Comparison of ENCODE assay signal across 8 cellular contexts in genomic region chr19:52601025-52601973, GRCh38. TPM values are rescaled to one million over a fixed set of nuclear protein-coding genes. Genes with fewer than 3 reads are reported as not detected.
DNase-seq lines count a peak whose midpoint lies in the region; ATAC-seq and TF ChIP-seq lines count a peak whose summit lies in the region.

No MANE protein-coding gene starts in this region.

- H3K4me2 ChIP-seq in SU-DHL-6 (ENCODE audit: low read depth, low read length, poor library complexity, severe bottlenecking) = peak overlapping the region; percentile 72

- CTCF ChIA-PET in GM10248 (lab: Yijun Ruan, JAX) = no interaction called here

- no peaks in the 10 kb centered on the region for H3K27me3 Mint-ChIP-seq in activated naive CD8-positive, alpha-beta T cell treated with anti-CD3 and anti-CD28 coated beads, Interleukin-2, amount 50 U/mL, for 24 hours
- no peaks in the 10 kb centered on the region for H3K27me3 Mint-ChIP-seq in type B pancreatic cell

- H3K79me2 ChIP-seq in SU-DHL-6 (ENCODE audit: insufficient read depth, low read length) = peaks cover 47% of the 10 kb centered on the region

- H4K20me1 ChIP-seq in SU-DHL-6 (ENCODE audit: low read depth, low read length) = no peaks in the 10 kb centered on the region

- peaks cover 37% of the 10 kb centered on the region for H3K9me3 Mint-ChIP-seq in activated naive CD8-positive, alpha-beta T cell treated with anti-CD3 and anti-CD28 coated beads, Interleukin-2, amount 50 U/mL, for 24 hours
- H3K9me3 Mint-ChIP-seq in type B pancreatic cell = peaks cover 7% of the 10 kb centered on the region

- peak; percentile 97 for ATAC-seq in activated naive CD8-positive, alpha-beta T cell treated with anti-CD3 and anti-CD28 coated beads, Interleukin-2, amount 50 U/mL, for 24 hours
- peak; percentile 98 to 99 for ATAC-seq in left cardiac atrium

- peak overlapping the region; percentile 47 for H3K4me3 ChIP-seq in HFF-Myc (replicated peaks; ENCODE audit: low read depth, low read length)
- peak overlapping the region; percentile 89 for H3K4me3 ChIP-seq in SU-DHL-6 (ENCODE audit: insufficient read depth, low read length, poor library complexity, severe bottlenecking)

- intact Hi-C loops in left cardiac atrium (cut with DNase I) (no loop called here), posterior cingulate gyrus (cut with DNase I) (no loop called here)

- TF ChIP-seq CTCF in GM10248 (IDR thresholded peaks at IDR 0.05; ENCODE audit: control extremely low read depth, extremely low read depth, low read depth, missing control alignments) = peak; percentile 28
- peak; percentile 14 for TF ChIP-seq CTCF in HFF-Myc (IDR thresholded peaks at IDR 0.05; ENCODE audit: low read depth, low read length, missing control alignments)
- no peak for TF ChIP-seq CTCF in SU-DHL-6 (IDR thresholded peaks at IDR 0.05; ENCODE audit: insufficient read depth, low read length, poor library complexity, severe bottlenecking)
- TF ChIP-seq CTCF in type B pancreatic cell (conservative IDR thresholded peaks at IDR 0.05) = peak; percentile 65

- H3K36me3 Mint-ChIP-seq in activated naive CD8-positive, alpha-beta T cell treated with anti-CD3 and anti-CD28 coated beads, Interleukin-2, amount 50 U/mL, for 24 hours (ENCODE audit: low read depth) = peaks cover 61% of the 10 kb centered on the region
- H3K36me3 Mint-ChIP-seq in type B pancreatic cell = peaks cover 39% of the 10 kb centered on the region

- DNase-seq in GM10248 (ENCODE audit: extremely low spot score) = peak; percentile 93
- peak; percentile 26 for DNase-seq in HFF-Myc (ENCODE audit: extremely low read depth, low read depth)
- DNase-seq in NAMALWA (ENCODE audit: low spot score) = peak; percentile 88
- peak; percentile 95 for DNase-seq in activated naive CD8-positive, alpha-beta T cell treated with anti-CD3 and anti-CD28 coated beads, Interleukin-2, amount 50 U/mL, for 24 hours
- peak; percentile 97 for DNase-seq in left cardiac atrium
- peak; percentile 61 to 97 (median 82) for DNase-seq in posterior cingulate gyrus
- DNase-seq in type B pancreatic cell (ENCODE audit: extremely low spot score, unreplicated experiment) = peak; percentile 96

- POLR2A ChIA-PET in GM10248 (lab: Yijun Ruan, JAX) = no interaction called here

- H3K27ac Mint-ChIP-seq in activated naive CD8-positive, alpha-beta T cell treated with anti-CD3 and anti-CD28 coated beads, Interleukin-2, amount 50 U/mL, for 24 hours = peak overlapping the region; percentile 69
- peak overlapping the region; percentile 82 for H3K27ac Mint-ChIP-seq in type B pancreatic cell

- H3K9me2 ChIP-seq in SU-DHL-6 (replicated peaks; ENCODE audit: insufficient read depth, low read length) = no peaks in the 10 kb centered on the region

- peak overlapping the region; percentile 30 for H3K27ac ChIP-seq in SU-DHL-6 (ENCODE audit: low read depth, low read length)

- H3K36me3 ChIP-seq in SU-DHL-6 (ENCODE audit: low read length) = 0 out of 2 replicates have a peak, but pooled peaks cover 5% of the 10 kb centered on the region

- no peaks in the 10 kb centered on the region for H3K9me3 ChIP-seq in SU-DHL-6 (ENCODE audit: insufficient read depth, low read length)

- no peaks in the 10 kb centered on the region for H3K27me3 ChIP-seq in SU-DHL-6 (ENCODE audit: low read length)

- H3K9ac ChIP-seq in SU-DHL-6 (ENCODE audit: low read length) = peak overlapping the region; percentile 88

- peak overlapping the region; percentile 84 for H3K4me3 Mint-ChIP-seq in activated naive CD8-positive, alpha-beta T cell treated with anti-CD3 and anti-CD28 coated beads, Interleukin-2, amount 50 U/mL, for 24 hours
- peak overlapping the region; percentile 96 for H3K4me3 Mint-ChIP-seq in type B pancreatic cell

- peaks cover 17% of the 10 kb centered on the region; the same call in 1 of the 2 replicates for H3F3A ChIP-seq in SU-DHL-6 (ENCODE audit: insufficient read depth)

- peaks cover 27% of the 10 kb centered on the region for H3K4me1 Mint-ChIP-seq in activated naive CD8-positive, alpha-beta T cell treated with anti-CD3 and anti-CD28 coated beads, Interleukin-2, amount 50 U/mL, for 24 hours
- peaks cover 25% of the 10 kb centered on the region for H3K4me1 Mint-ChIP-seq in type B pancreatic cell (ENCODE audit: unreplicated experiment)

- peak overlapping the region; percentile 84 for H2AFZ ChIP-seq in SU-DHL-6 (ENCODE audit: low read depth, low read length, severe bottlenecking)

RNA-seq across cellular contexts. Expression of gene ZNF701, which starts 31.2 kb away (rescaled TPM):
- total RNA-seq in left cardiac atrium = 10 to 100 TPM; 14.6 to 18.4 TPM
- total RNA-seq in type B pancreatic cell (ENCODE audit: low replicate concordance) = 25.2 and 29.1 TPM in 2 replicates

RNA-seq across cellular contexts. Expression of gene ZNF83, which starts 36.9 kb away (rescaled TPM):
- total RNA-seq in left cardiac atrium = 10 to 100 TPM; 18.2 to 19.3 TPM
- 76.2 and 81.0 TPM in 2 replicates for total RNA-seq in type B pancreatic cell (ENCODE audit: low replicate concordance)

Comparison
In these comparisons a context has a peak if more than half of its experiments do, and no peak if none do; other contexts are left out.
1. Peak in every context shown above with its lines: DNase-seq, ATAC-seq, H3K4me3 ChIP-seq and H3K27ac ChIP-seq.
2. DNase-seq: peak in every context shown above with its lines; median percentile 97 in left cardiac atrium; 96 in type B pancreatic cell; 95 in activated naive CD8-positive, alpha-beta T cell treated with anti-CD3 and anti-CD28 coated beads, Interleukin-2, amount 50 U/mL, for 24 hours; 93 in GM10248; 88 in NAMALWA; 82 in posterior cingulate gyrus; 26 in HFF-Myc.